ENCODE assay signal across 18 cellular contexts in genomic region chr1:101365881-101366280, GRCh38.
A peak's percentile ranks its signal among the peaks of the same experiment; 100 is the strongest.
DNase-seq lines count a peak whose midpoint lies in the region; ATAC-seq and TF ChIP-seq lines count a peak whose summit lies in the region.
"Had no signal": no experiment of that assay in that cellular context is flagged by ENCODE, and none has a peak within 500 bp of the region (broad histone marks: within the 10 kb centered on the region; RNA-seq: fewer than 3 reads in every experiment).

No MANE protein-coding gene starts in this region.

- H3K4me3 Mint-ChIP-seq in HFFc6: no peak overlapping the region
- no peak overlapping the region for H3K4me3 Mint-ChIP-seq in activated naive CD4-positive, alpha-beta T cell treated with anti-CD3 and anti-CD28 coated beads, Interleukin-2, amount 10 ng/mL, durations not matched to agents 7 days and 5 days
- no peak overlapping the region for H3K4me3 Mint-ChIP-seq in activated naive CD8-positive, alpha-beta T cell treated with anti-CD3 and anti-CD28 coated beads, Interleukin-2, amount 50 U/mL, for 24 hours
- H3K4me3 Mint-ChIP-seq: GM23338 had no signal

- TF ChIP-seq CTCF in HFFc6 (IDR thresholded peaks at IDR 0.05): no peak
- TF ChIP-seq CTCF in choroid plexus epithelial cell (conservative IDR thresholded peaks at IDR 0.05; ENCODE audit: low read depth, low read length): no peak
- no peak for TF ChIP-seq CTCF in fibroblast of the aortic adventitia (IDR thresholded peaks at IDR 0.05; ENCODE audit: insufficient read depth, low read length)

- H3K4me1 Mint-ChIP-seq in HFFc6 (ENCODE audit: low read depth): peaks cover 36% of the 10 kb centered on the region
- peaks cover 5% of the 10 kb centered on the region for H3K4me1 Mint-ChIP-seq in activated naive CD4-positive, alpha-beta T cell treated with anti-CD3 and anti-CD28 coated beads, Interleukin-2, amount 10 ng/mL, durations not matched to agents 7 days and 5 days
- peaks cover 4% of the 10 kb centered on the region for H3K4me1 Mint-ChIP-seq in activated naive CD8-positive, alpha-beta T cell treated with anti-CD3 and anti-CD28 coated beads, Interleukin-2, amount 50 U/mL, for 24 hours

- CTCF ChIA-PET in activated naive CD4-positive, alpha-beta T cell treated with anti-CD3 and anti-CD28 coated beads, Interleukin-2, amount 10 ng/mL, durations not matched to agents 7 days and 5 days (lab: Charles Lee): no interaction called here

- H3K9me3 Mint-ChIP-seq in HFFc6: no peaks in the 10 kb centered on the region
- H3K9me3 Mint-ChIP-seq in activated naive CD4-positive, alpha-beta T cell treated with anti-CD3 and anti-CD28 coated beads, Interleukin-2, amount 10 ng/mL, durations not matched to agents 7 days and 5 days: peaks cover 2% of the 10 kb centered on the region
- no peaks in the 10 kb centered on the region for H3K9me3 Mint-ChIP-seq in activated naive CD8-positive, alpha-beta T cell treated with anti-CD3 and anti-CD28 coated beads, Interleukin-2, amount 50 U/mL, for 24 hours
- H3K9me3 Mint-ChIP-seq: GM23338 had no signal

- H3K4me3 ChIP-seq in choroid plexus epithelial cell (ENCODE audit: low read depth, low read length) (no peak overlapping the region), fibroblast of the aortic adventitia (ENCODE audit: low read depth, low read length) (no peak overlapping the region)
- H3K4me3 ChIP-seq: GM23338, K562 had no signal

- no peaks in the 10 kb centered on the region for H3K36me3 Mint-ChIP-seq in HFFc6 (ENCODE audit: low read depth)
- no peaks in the 10 kb centered on the region for H3K36me3 Mint-ChIP-seq in activated naive CD4-positive, alpha-beta T cell treated with anti-CD3 and anti-CD28 coated beads, Interleukin-2, amount 10 ng/mL, durations not matched to agents 7 days and 5 days
- H3K36me3 Mint-ChIP-seq in activated naive CD8-positive, alpha-beta T cell treated with anti-CD3 and anti-CD28 coated beads, Interleukin-2, amount 50 U/mL, for 24 hours (ENCODE audit: low read depth): no peaks in the 10 kb centered on the region

- peaks cover 7% of the 10 kb centered on the region for H3K27me3 Mint-ChIP-seq in HFFc6 (ENCODE audit: insufficient read depth)
- H3K27me3 Mint-ChIP-seq in activated naive CD4-positive, alpha-beta T cell treated with anti-CD3 and anti-CD28 coated beads, Interleukin-2, amount 10 ng/mL, durations not matched to agents 7 days and 5 days: no peaks in the 10 kb centered on the region
- H3K27me3 Mint-ChIP-seq in activated naive CD8-positive, alpha-beta T cell treated with anti-CD3 and anti-CD28 coated beads, Interleukin-2, amount 50 U/mL, for 24 hours: no peaks in the 10 kb centered on the region

- H3K27ac Mint-ChIP-seq in HFFc6: peak overlapping the region; percentile 44
- H3K27ac Mint-ChIP-seq in activated naive CD4-positive, alpha-beta T cell treated with anti-CD3 and anti-CD28 coated beads, Interleukin-2, amount 10 ng/mL, durations not matched to agents 7 days and 5 days: no peak overlapping the region
- no peak overlapping the region for H3K27ac Mint-ChIP-seq in activated naive CD8-positive, alpha-beta T cell treated with anti-CD3 and anti-CD28 coated beads, Interleukin-2, amount 50 U/mL, for 24 hours
- H3K27ac Mint-ChIP-seq: GM23338 had no signal

- ATAC-seq in activated naive CD8-positive, alpha-beta T cell treated with anti-CD3 and anti-CD28 coated beads, Interleukin-2, amount 50 U/mL, for 24 hours: no peak
- ATAC-seq: GM23338, K562 had no signal

- no peak for DNase-seq in HFFc6
- peak; percentile 29 for DNase-seq in choroid plexus epithelial cell (ENCODE audit: low read depth)
- DNase-seq in fibroblast of the aortic adventitia (ENCODE audit: low read depth): peak; percentile 8
- DNase-seq in activated T-cell treated with anti-CD3 and anti-CD28 coated beads, Interleukin-2, amount 50 U/mL, for 48 hours: no peak
- DNase-seq in activated naive CD4-positive, alpha-beta T cell treated with anti-CD3 and anti-CD28 coated beads, Interleukin-2, amount 10 ng/mL, durations not matched to agents 7 days and 5 days: no peak
- no peak for DNase-seq in NCI-H1417 treated with DMSO at 0.1 percent for 48 hours (lab: John Stamatoyannopoulos, UW)
- DNase-seq in activated naive CD8-positive, alpha-beta T cell treated with anti-CD3 and anti-CD28 coated beads, Interleukin-2, amount 50 U/mL, for 24 hours: no peak
- DNase-seq: ACHN, AML-193, DMS53, NCI-H1436 treated with DMSO at 0.1 percent for 48 hours, NCI-H2029 treated with DMSO at 0.1 percent for 48 hours, NCI-H2171 treated with DMSO at 0.1 percent for 48 hours, NCI-H446 treated with DMSO at 0.1 percent for 48 hours, NCI-H748 treated with DMSO at 0.1 percent for 48 hours, OCI-M1 had no signal

Comparison
In these comparisons a context has a peak if more than half of its experiments do, and no peak if none do; other contexts are left out.
1. DNase-seq: peak in choroid plexus epithelial cell (single experiment) and fibroblast of the aortic adventitia (single experiment); none in HFFc6 (single experiment), activated T-cell treated with anti-CD3 and anti-CD28 coated beads, Interleukin-2, amount 50 U/mL, for 48 hours (0 of 2), activated naive CD4-positive, alpha-beta T cell treated with anti-CD3 and anti-CD28 coated beads, Interleukin-2, amount 10 ng/mL, durations not matched to agents 7 days and 5 days (single experiment), NCI-H1417 treated with DMSO at 0.1 percent for 48 hours (single experiment) and activated naive CD8-positive, alpha-beta T cell treated with anti-CD3 and anti-CD28 coated beads, Interleukin-2, amount 50 U/mL, for 24 hours (single experiment).